27 cellular contexts compared by ENCODE assay signal in genomic region chr12:129423041-129423580, GRCh38.
"Had no signal": no experiment of that assay in that cellular context is flagged by ENCODE, and none has a peak within 500 bp of the region (broad histone marks: within the 10 kb centered on the region; RNA-seq: fewer than 3 reads in every experiment).

No MANE protein-coding gene starts in this region.

- H3K4me3 ChIP-seq: cardiac muscle cell, Peyer's patch, SJCRH30 had no signal

- H3K36me3 Mint-ChIP-seq: activated CD4-positive, alpha-beta memory T cell treated with anti-CD3 and anti-CD28 coated beads for 36 hours; activated naive CD8-positive, alpha-beta T cell had no signal

- H3K4me1 ChIP-seq: Peyer's patch, SJCRH30 had no signal

- H3K27ac Mint-ChIP-seq: activated CD4-positive, alpha-beta memory T cell treated with anti-CD3 and anti-CD28 coated beads for 36 hours; activated CD4-positive, alpha-beta T cell treated with anti-CD3 and anti-CD28 coated beads, Interleukin-2, amount 10 ng/mL, durations not matched to agents 7 days and 5 days; activated naive CD4-positive, alpha-beta T cell treated with anti-CD3 and anti-CD28 coated beads for 36 hours; activated naive CD8-positive, alpha-beta T cell had no signal

- H3K4me3 Mint-ChIP-seq: activated CD4-positive, alpha-beta memory T cell treated with anti-CD3 and anti-CD28 coated beads for 36 hours; activated CD4-positive, alpha-beta T cell treated with anti-CD3 and anti-CD28 coated beads, Interleukin-2, amount 10 ng/mL, durations not matched to agents 7 days and 5 days; activated naive CD4-positive, alpha-beta T cell treated with anti-CD3 and anti-CD28 coated beads for 36 hours; activated naive CD8-positive, alpha-beta T cell; activated T-cell treated with anti-CD3 and anti-CD28 coated beads, Interleukin-2, amount 50 U/mL, for 4 hours had no signal

- H3K4me1 Mint-ChIP-seq: activated CD4-positive, alpha-beta T cell treated with anti-CD3 and anti-CD28 coated beads, Interleukin-2, amount 10 ng/mL, durations not matched to agents 7 days and 5 days had no signal

- H3K36me3 ChIP-seq: brain microvascular endothelial cell, cardiac muscle cell, Peyer's patch, SJCRH30 had no signal

- H3K27ac ChIP-seq: brain microvascular endothelial cell, cardiac muscle cell, KMS-11, Peyer's patch, RWPE1, SJCRH30, VCaP had no signal

- H3K27me3 ChIP-seq: brain microvascular endothelial cell, cardiac muscle cell, Peyer's patch, SJCRH30 had no signal

- H3K9ac ChIP-seq: KMS-11, SK-N-SH had no signal

- ATAC-seq: activated T-cell treated with anti-CD3 and anti-CD28 coated beads, Interleukin-2, amount 50 U/mL, for 4 hours had no signal

- DNase-seq: activated CD4-positive, alpha-beta memory T cell treated with anti-CD3 and anti-CD28 coated beads for 36 hours; activated CD4-positive, alpha-beta T cell treated with anti-CD3 and anti-CD28 coated beads, Interleukin-2, amount 10 ng/mL, durations not matched to agents 7 days and 5 days; activated CD4-positive, CD25-positive, alpha-beta regulatory T cell; activated CD8-positive, alpha-beta memory T cell treated with anti-CD3 and anti-CD28 coated beads for 24 hours; activated gamma-delta T cell; activated naive CD4-positive, alpha-beta T cell treated with anti-CD3 and anti-CD28 coated beads for 36 hours; activated T-cell treated with anti-CD3 and anti-CD28 coated beads, Interleukin-2, amount 50 U/mL, for 4 hours; amygdala; brain microvascular endothelial cell; NCI-H1092; NCI-H1436 treated with DMSO at 0.1 percent for 48 hours; NCI-H187; NCI-H345; NCI-H510A; NCI-H526 treated with DMSO at 0.1 percent for 48 hours; NCI-H82; Peyer's patch; Right ventricle myocardium superior; SJCRH30; SK-N-SH; T-helper 1 cell had no signal

- H3K27me3 Mint-ChIP-seq: activated CD4-positive, alpha-beta memory T cell treated with anti-CD3 and anti-CD28 coated beads for 36 hours; activated CD4-positive, alpha-beta T cell treated with anti-CD3 and anti-CD28 coated beads, Interleukin-2, amount 10 ng/mL, durations not matched to agents 7 days and 5 days; activated naive CD8-positive, alpha-beta T cell had no signal

- H3K4me2 ChIP-seq: KMS-11, SK-N-SH had no signal

- FAIRE-seq: astrocyte had no signal

- H3K9me3 ChIP-seq: Peyer's patch, SJCRH30, SK-N-SH had no signal
